ENCODE assay signal across 10 cellular contexts in genomic region chr1:16740042-16740964, GRCh38. TPM values are rescaled to one million over a fixed set of nuclear protein-coding genes. Genes with fewer than 3 reads are reported as not detected.
DNase-seq lines count a peak whose midpoint lies in the region; ATAC-seq and TF ChIP-seq lines count a peak whose summit lies in the region.
"Not testable (repeated sequence)": the region's sequence is repeated elsewhere in the genome, so short reads cannot be mapped to it uniquely, and the experiment has no call there.
"Had no signal": no experiment of that assay in that cellular context is flagged by ENCODE, and none has a peak within 500 bp of the region (broad histone marks: within the 10 kb centered on the region; RNA-seq: fewer than 3 reads in every experiment).

RNU1-4 (plus strand) TSS chr1:16740516.

- not testable (repeated sequence) for H3K27me3 ChIP-seq in CD4-positive, alpha-beta T cell (ENCODE audit: control insufficient read depth, insufficient read depth, low read length); HCT116 (ENCODE audit: insufficient read depth, low read length); right cardiac atrium (ENCODE audit: control insufficient read depth, insufficient read depth)

- not testable (repeated sequence) for H3K36me3 Mint-ChIP-seq in CD4-positive, alpha-beta T cell (ENCODE audit: low read depth); brain; progenitor cell of endocrine pancreas (ENCODE audit: insufficient read depth)

- POLR2A ChIA-PET in CD4-positive, alpha-beta T cell (lab: Charles Lee); HCT116 (lab: Charles Lee): not testable (repeated sequence)

- not testable (repeated sequence) for H3K27ac ChIP-seq in CD4-positive, alpha-beta T cell (ENCODE audit: low read depth, low read length); HCT116 (ENCODE audit: low read depth, low read length); right cardiac atrium (ENCODE audit: low read length)

- not testable (repeated sequence) for H3K9me3 Mint-ChIP-seq in CD4-positive, alpha-beta T cell; brain; progenitor cell of endocrine pancreas (ENCODE audit: low read depth)

- H3K27me3 Mint-ChIP-seq in CD4-positive, alpha-beta T cell; brain; progenitor cell of endocrine pancreas: not testable (repeated sequence)

- WGBS in right cardiac atrium: no CpG with 5 or more reads among the region's 46 CpGs

- not testable (repeated sequence) for H3K4me1 Mint-ChIP-seq in CD4-positive, alpha-beta T cell (ENCODE audit: low read depth); brain; progenitor cell of endocrine pancreas (ENCODE audit: low read depth)

- TF ChIP-seq RAD21 in HCT116 (IDR thresholded peaks at IDR 0.05; ENCODE audit: low read depth): not testable (repeated sequence)

- ATAC-seq in CD4-positive, alpha-beta T cell (ENCODE audit: poor library complexity): peak; percentile 97
- ATAC-seq in GM19372 (IDR thresholded peaks at IDR 0.05; ENCODE audit: low read depth, unreplicated experiment) (peak; percentile 95), HCT116 (peak; percentile 98), HG03139 (IDR thresholded peaks at IDR 0.05; ENCODE audit: unreplicated experiment) (peak; percentile 83), right cardiac atrium (peak; percentile 97)

- H3K4me3 Mint-ChIP-seq in CD4-positive, alpha-beta T cell; brain; progenitor cell of endocrine pancreas (ENCODE audit: low read depth): not testable (repeated sequence)

- not testable (repeated sequence) for BruUV-seq in HCT116 (replicated peaks; lab: Mats Ljungman, UMichigan)

- intact Hi-C loops in CD4-positive, alpha-beta T cell (cut with DNase I, micrococcal nuclease); HCT116 (cut with micrococcal nuclease); T-helper 1 cell treated with Interleukin-12 subunit alpha and Interleukin-12 subunit beta and Interleukin-4 antibody, amounts not matched to agents 30 ng/mL and 1 ng/mL, for 36 hours (cut with micrococcal nuclease); right cardiac atrium (cut with DNase I): not testable (repeated sequence)

- not testable (repeated sequence) for H4K20me1 ChIP-seq in HCT116 (ENCODE audit: insufficient read depth)

- not testable (repeated sequence) for TF ChIP-seq CTCF in CD4-positive, alpha-beta T cell (IDR thresholded peaks at IDR 0.05); HCT116 (IDR thresholded peaks at IDR 0.05 in 2 of 3, conservative IDR thresholded peaks at IDR 0.05 in 1 of 3; ENCODE audit: borderline replicate concordance in 1 of 3, insufficient read depth in 1 of 3, low read depth in 2 of 3, low read length in 2 of 3); brain (conservative IDR thresholded peaks at IDR 0.05); progenitor cell of endocrine pancreas (IDR thresholded peaks at IDR 0.05; ENCODE audit: unreplicated experiment)

- H3K4me1 ChIP-seq in HCT116 (ENCODE audit: control insufficient read depth in 1 of 2, insufficient read depth in 2 of 2, low read length in 2 of 2); right cardiac atrium (ENCODE audit: control insufficient read depth, insufficient read depth, low read length): not testable (repeated sequence)

- H3K9me3 ChIP-seq in CD4-positive, alpha-beta T cell (ENCODE audit: control insufficient read depth, low read length); HCT116 (ENCODE audit: control insufficient read depth in 1 of 2, insufficient read depth in 1 of 2, low read depth in 1 of 2, low read length in 2 of 2); right cardiac atrium (ENCODE audit: control insufficient read depth, low read length): not testable (repeated sequence)

- not testable (repeated sequence) for H3K79me2 ChIP-seq in HCT116 (ENCODE audit: insufficient read depth, low read length)

- H2AFZ ChIP-seq in HCT116 (ENCODE audit: low read depth, low read length, poor library complexity, severe bottlenecking): not testable (repeated sequence)

- DNase-seq in CD4-positive, alpha-beta T cell; HCT116 (ENCODE audit: low read depth, low spot score); right cardiac atrium; progenitor cell of endocrine pancreas (ENCODE audit: low spot score, unreplicated experiment): not testable (repeated sequence)

- H3K36me3 ChIP-seq in HCT116 (ENCODE audit: control insufficient read depth in 1 of 2, insufficient read depth in 2 of 2, low read length in 2 of 2): not testable (repeated sequence)

- not testable (repeated sequence) for H3K9me2 ChIP-seq in HCT116 (ENCODE audit: insufficient read depth)

- not testable (repeated sequence) for H3K9ac ChIP-seq in HCT116 (ENCODE audit: low read length)

- not testable (repeated sequence) for H3K4me2 ChIP-seq in HCT116 (ENCODE audit: low read length)

- RAD21 ChIA-PET in HCT116 (lab: Charles Lee; ENCODE audit: low non-redundant PET in 1 of 2, low total read pairs in 2 of 2, uncharacterized antibody in 2 of 2, unreplicated experiment in 2 of 2): not testable (repeated sequence)

- not testable (repeated sequence) for TF ChIP-seq POLR2A in HCT116 (IDR thresholded peaks at IDR 0.05; ENCODE audit: borderline replicate concordance, extremely low read depth, insufficient read depth, insufficient read length)

- not testable (repeated sequence) for H3K27ac Mint-ChIP-seq in CD4-positive, alpha-beta T cell; brain; progenitor cell of endocrine pancreas

- CTCF ChIA-PET in CD4-positive, alpha-beta T cell (lab: Charles Lee); HCT116 (lab: Charles Lee): not testable (repeated sequence)

- H3K4me3 ChIP-seq in HCT116 (replicated peaks in 1 of 2; ENCODE audit: low read depth in 1 of 2, low read length in 2 of 2); right cardiac atrium (ENCODE audit: low read length): not testable (repeated sequence)

RNA-seq across cellular contexts. Expression of gene RNU1-4, which starts in this region (rescaled TPM):
- 1,000 to 10,000 TPM; 4,982 to 5,937 TPM for total RNA-seq in CD4-positive, alpha-beta T cell
- total RNA-seq in HCT116 (2021; ENCODE audit: unreplicated experiment) (1,685 TPM), right cardiac atrium (1,000 to 10,000 TPM; 3,675 to 8,578 (median 7,073) TPM), progenitor cell of endocrine pancreas (3,923 and 3,957 TPM in 2 replicates)
- polyA plus RNA-seq in HCT116 (2012): 8.8 and 29.6 TPM in 2 replicates
- total RNA-seq in T-helper 1 cell treated with Interleukin-12 subunit alpha and Interleukin-12 subunit beta and Interleukin-4 antibody, amounts not matched to agents 30 ng/mL and 1 ng/mL, for 36 hours: 2,156 and 2,251 TPM in 2 replicates
- polyA plus RNA-seq in brain (ENCODE audit: insufficient read depth, low read depth, low replicate concordance) (not detected), right cardiac atrium (not detected)
- polyA plus RNA-seq: AG04450, sigmoid colon had no signal

Comparison
In these comparisons a context has a peak if more than half of its experiments do, and no peak if none do; other contexts are left out.
1. RNA of gene RNU1-4 (polyA plus RNA-seq): not detected in brain (single experiment); not detected in right cardiac atrium (single experiment); every median in the first group is over 10 times any median in the second.
2. Peak in every context shown above with its lines, with median percentiles within 50 percentile points of each other: ATAC-seq.